9 cellular contexts compared by ENCODE assay signal in genomic region chr3:50090985-50091384, GRCh38. TPM values are rescaled to one million over a fixed set of nuclear protein-coding genes. Genes with fewer than 3 reads are reported as not detected.
A peak's percentile ranks its signal among the peaks of the same experiment; 100 is the strongest.
DNase-seq lines count a peak whose midpoint lies in the region; ATAC-seq and TF ChIP-seq lines count a peak whose summit lies in the region.
"Had no signal": no experiment of that assay in that cellular context is flagged by ENCODE, and none has a peak within 500 bp of the region (broad histone marks: within the 10 kb centered on the region; RNA-seq: fewer than 3 reads in every experiment).

No MANE protein-coding gene starts in this region.

- H4K12ac ChIP-seq in trophoblast cell (ENCODE audit: low read depth, low read length): no peak overlapping the region

- no peak overlapping the region for H2AK5ac ChIP-seq in trophoblast cell (ENCODE audit: low read length)

- no peaks in the 10 kb centered on the region for H3K27me3 ChIP-seq in DOHH2 (ENCODE audit: control insufficient read depth, low read length)
- H3K27me3 ChIP-seq in PC-9 (ENCODE audit: insufficient read depth, low read depth): no peaks in the 10 kb centered on the region
- H3K27me3 ChIP-seq in endocrine pancreas (ENCODE audit: control insufficient read depth, insufficient read depth, low read length): no peaks in the 10 kb centered on the region
- no peaks in the 10 kb centered on the region for H3K27me3 ChIP-seq in trophoblast cell (ENCODE audit: insufficient read depth, low read length)

- H2AFZ ChIP-seq in PC-9: no peak overlapping the region
- no peak overlapping the region for H2AFZ ChIP-seq in trophoblast cell (ENCODE audit: insufficient read depth, low read length, poor library complexity)

- intact Hi-C loops in PC-9 (cut with micrococcal nuclease; ENCODE audit: unreplicated experiment): no loop called here

- H3K4me1 ChIP-seq in DOHH2 (ENCODE audit: control insufficient read depth, low read length) (peaks cover 24% of the 10 kb centered on the region), PC-9 (replicated peaks; ENCODE audit: insufficient read depth) (peaks cover 7% of the 10 kb centered on the region), endocrine pancreas (ENCODE audit: control insufficient read depth, insufficient read depth, low read length) (peaks cover 17% of the 10 kb centered on the region), trophoblast cell (ENCODE audit: control insufficient read depth in 1 of 2, insufficient read depth in 2 of 2, low read length in 2 of 2) (no peaks in the 10 kb centered on the region)

- CTCF ChIA-PET in PC-9 (lab: Charles Lee): no interaction called here

- H2BK12ac ChIP-seq in trophoblast cell (ENCODE audit: low read length): no peak overlapping the region

- no peak overlapping the region for H4K91ac ChIP-seq in trophoblast cell (ENCODE audit: low read depth, low read length)

- peak overlapping the region; percentile 85 for H3K4me2 ChIP-seq in DOHH2 (ENCODE audit: low read length)
- peak overlapping the region; percentile 94 for H3K4me2 ChIP-seq in PC-9
- peak overlapping the region; percentile 82 for H3K4me2 ChIP-seq in trophoblast cell (ENCODE audit: low read length)

- H3K9ac ChIP-seq in endocrine pancreas (ENCODE audit: control insufficient read depth, insufficient read depth, low read length) (no peak overlapping the region), trophoblast cell (ENCODE audit: low read length) (no peak overlapping the region)

- peaks cover 8% of the 10 kb centered on the region for H3K79me1 ChIP-seq in trophoblast cell (ENCODE audit: low read length)

- TF ChIP-seq CTCF in DOHH2 (IDR thresholded peaks at IDR 0.05; ENCODE audit: low read depth, low read length, poor library complexity, severe bottlenecking): no peak
- TF ChIP-seq CTCF in PC-9 (conservative IDR thresholded peaks at IDR 0.05): no peak
- TF ChIP-seq CTCF in GM20000 (IDR thresholded peaks at IDR 0.05; ENCODE audit: extremely low read depth, missing control alignments): no peak

- no peak overlapping the region for H3K4ac ChIP-seq in trophoblast cell (ENCODE audit: low read depth, low read length)

- H3K79me2 ChIP-seq in DOHH2 (ENCODE audit: control insufficient read depth, low read length) (peaks cover 70% of the 10 kb centered on the region), PC-9 (ENCODE audit: low read depth) (peaks cover 38% of the 10 kb centered on the region), trophoblast cell (ENCODE audit: control insufficient read depth, insufficient read depth, low read length, poor library complexity) (peaks cover 9% of the 10 kb centered on the region)

- H4K20me1 ChIP-seq in DOHH2 (ENCODE audit: control insufficient read depth, insufficient read depth, low read depth, low read length) (peaks cover 25% of the 10 kb centered on the region), PC-9 (ENCODE audit: insufficient read depth) (peaks cover 8% of the 10 kb centered on the region; the same call in 1 of the 2 replicates)

- H3K4me3 ChIP-seq in DOHH2 (ENCODE audit: low read length) (peak overlapping the region; percentile 98), PC-9 (no peak overlapping the region), endocrine pancreas (ENCODE audit: control insufficient read depth, insufficient read depth, low read length) (peak overlapping the region; percentile 97), trophoblast cell (ENCODE audit: low read depth, low read length) (no peak overlapping the region)

- H3F3A ChIP-seq in DOHH2 (ENCODE audit: control insufficient read depth, insufficient read depth) (peaks cover 8% of the 10 kb centered on the region), PC-9 (ENCODE audit: insufficient read depth, low read depth) (peaks cover 6% of the 10 kb centered on the region; the same call in 1 of the 2 replicates)

- H3K27ac ChIP-seq in DOHH2 (ENCODE audit: low read depth, low read length): 0 out of 2 replicates have a peak overlapping the region, but pooled peaks have one; percentile 74
- H3K27ac ChIP-seq in PC-9: no peak overlapping the region
- H3K27ac ChIP-seq in trophoblast cell (ENCODE audit: low read depth, low read length): no peak overlapping the region

- no TSS peak for BruUV-seq in PC-9 (replicated peaks; lab: Mats Ljungman, UMichigan)

- no peak overlapping the region for H2BK5ac ChIP-seq in trophoblast cell (ENCODE audit: low read depth, low read length, poor library complexity)

- H3K18ac ChIP-seq in trophoblast cell (ENCODE audit: low read length): no peak overlapping the region

- H3K9me2 ChIP-seq in DOHH2 (replicated peaks; ENCODE audit: control insufficient read depth, low read length): no peaks in the 10 kb centered on the region
- H3K9me2 ChIP-seq in PC-9 (ENCODE audit: insufficient read depth): no peaks in the 10 kb centered on the region

- H3K36me3 ChIP-seq in DOHH2 (ENCODE audit: control insufficient read depth, low read length): peaks cover 69% of the 10 kb centered on the region
- peaks cover 22% of the 10 kb centered on the region for H3K36me3 ChIP-seq in PC-9 (ENCODE audit: low read depth)
- peaks cover 20% of the 10 kb centered on the region for H3K36me3 ChIP-seq in endocrine pancreas (ENCODE audit: control insufficient read depth, insufficient read depth, low read length)
- peaks cover 27 to 41% of the 10 kb centered on the region in 2 experiments for H3K36me3 ChIP-seq in trophoblast cell (ENCODE audit: control insufficient read depth in 1 of 2, insufficient read depth in 2 of 2, low read length in 2 of 2)

- POLR2A ChIA-PET in PC-9 (lab: Charles Lee; ENCODE audit: unreplicated experiment): no interaction called here

- H2BK120ac ChIP-seq in trophoblast cell (ENCODE audit: insufficient read depth, low read length, poor library complexity): no peak overlapping the region

- no peaks in the 10 kb centered on the region for H3K9me3 ChIP-seq in DOHH2 (ENCODE audit: control insufficient read depth, insufficient read depth, low read length)
- no peaks in the 10 kb centered on the region for H3K9me3 ChIP-seq in PC-9 (ENCODE audit: insufficient read depth, low read depth)
- no peaks in the 10 kb centered on the region for H3K9me3 ChIP-seq in endocrine pancreas (ENCODE audit: control insufficient read depth, low read length)
- no peaks in the 10 kb centered on the region for H3K9me3 ChIP-seq in trophoblast cell (ENCODE audit: insufficient read depth, low read depth, low read length)

- no peak overlapping the region for H4K8ac ChIP-seq in trophoblast cell (ENCODE audit: low read depth, low read length)

- H3K23ac ChIP-seq in trophoblast cell (ENCODE audit: low read length): no peak overlapping the region

- H3K14ac ChIP-seq in trophoblast cell (ENCODE audit: low read length): no peak overlapping the region

- ATAC-seq in HG03432 (IDR thresholded peaks at IDR 0.05; ENCODE audit: unreplicated experiment): no peak
- ATAC-seq in HG03378 (IDR thresholded peaks at IDR 0.05; ENCODE audit: unreplicated experiment): no peak
- ATAC-seq in GM19324 (IDR thresholded peaks at IDR 0.05; ENCODE audit: low FRiP score, unreplicated experiment): no peak
- ATAC-seq: left ventricle myocardium superior had no signal

- no peak for DNase-seq in PC-9
- no peak for DNase-seq in trophoblast cell
- no peak for DNase-seq in GM20000 (ENCODE audit: low spot score)
- DNase-seq: left ventricle myocardium superior had no signal

RNA-seq across cellular contexts. Expression of gene RBM5, which starts 2.3 kb away (rescaled TPM):
- 87.7 and 90.2 TPM in 2 replicates for total RNA-seq in PC-9 (2021)
- 105 and 107 TPM in 2 replicates for polyA plus RNA-seq in trophoblast cell (2013)

Comparison
In these comparisons a context has a peak if more than half of its experiments do, and no peak if none do; other contexts are left out.
1. H3K4me3 ChIP-seq: peak in DOHH2 (single experiment) and endocrine pancreas (single experiment); none in PC-9 (single experiment) and trophoblast cell (single experiment).
2. Peak in every context shown above with its lines, with median percentiles within 50 percentile points of each other: H3K4me2 ChIP-seq.